18 cellular contexts compared by ENCODE assay signal in genomic region chr13:45220403-45220802, GRCh38. TPM values are rescaled to one million over a fixed set of nuclear protein-coding genes. Genes with fewer than 3 reads are reported as not detected.
"Had no signal": no experiment of that assay in that cellular context is flagged by ENCODE, and none has a peak within 500 bp of the region (broad histone marks: within the 10 kb centered on the region; RNA-seq: fewer than 3 reads in every experiment).

No MANE protein-coding gene starts in this region.

- H3K27me3 Mint-ChIP-seq: activated CD4-positive, alpha-beta memory T cell treated with anti-CD3 and anti-CD28 coated beads for 36 hours; naive B cell; stimulated activated naive B cell treated with anti-CD40 and anti-IgM and Interleukin-4, amounts not matched to agents 10 μg/mL and 1 μg/mL and 100 μg/mL, for 72 hours had no signal

- H3K36me3 ChIP-seq: esophagus muscularis mucosa, heart left ventricle, left ventricle myocardium inferior had no signal

- H3K27ac Mint-ChIP-seq: activated CD4-positive, alpha-beta memory T cell treated with anti-CD3 and anti-CD28 coated beads for 36 hours; activated T-cell treated with anti-CD3 and anti-CD28 coated beads, Interleukin-2, amount 50 U/mL, for 72 hours; endodermal cell; stimulated activated naive B cell treated with anti-CD40 and anti-IgM and Interleukin-4, amounts not matched to agents 10 μg/mL and 1 μg/mL and 100 μg/mL, for 72 hours had no signal

- H3K9me3 ChIP-seq: esophagus muscularis mucosa, heart left ventricle, left ventricle myocardium inferior, spleen had no signal

- DNase-seq: activated CD4-positive, alpha-beta memory T cell treated with anti-CD3 and anti-CD28 coated beads for 36 hours; activated T-cell treated with anti-CD3 and anti-CD28 coated beads, Interleukin-2, amount 50 U/mL, for 72 hours; central memory CD4-positive, alpha-beta T cell; endodermal cell; heart left ventricle; islet precursor cell; left ventricle myocardium inferior; naive B cell; posterior cingulate gyrus; right cardiac atrium; spleen; stimulated activated CD4-positive, alpha-beta T cell treated with anti-CD3 and anti-CD28 coated beads, Interleukin-2, amount 100 ng/mL, for 24 hours; stimulated activated naive B cell treated with anti-CD40 and anti-IgM and Interleukin-4, amounts not matched to agents 10 μg/mL and 1 μg/mL and 100 μg/mL, for 72 hours; substantia nigra had no signal

- H3K27ac ChIP-seq: esophagus muscularis mucosa, left ventricle myocardium inferior, VCaP had no signal

- H3K4me3 ChIP-seq: esophagus muscularis mucosa, heart left ventricle, left ventricle myocardium inferior had no signal

- H3K4me3 Mint-ChIP-seq: activated CD4-positive, alpha-beta memory T cell treated with anti-CD3 and anti-CD28 coated beads for 36 hours; activated T-cell treated with anti-CD3 and anti-CD28 coated beads, Interleukin-2, amount 50 U/mL, for 72 hours; endodermal cell; stimulated activated naive B cell treated with anti-CD40 and anti-IgM and Interleukin-4, amounts not matched to agents 10 μg/mL and 1 μg/mL and 100 μg/mL, for 72 hours had no signal

- H3K27me3 ChIP-seq: esophagus muscularis mucosa, heart left ventricle, spleen had no signal

- ATAC-seq: activated T-cell treated with anti-CD3 and anti-CD28 coated beads, Interleukin-2, amount 50 U/mL, for 72 hours; right cardiac atrium had no signal

- H3K9me3 Mint-ChIP-seq: activated CD4-positive, alpha-beta memory T cell treated with anti-CD3 and anti-CD28 coated beads for 36 hours; activated T-cell treated with anti-CD3 and anti-CD28 coated beads, Interleukin-2, amount 50 U/mL, for 72 hours; endodermal cell; naive B cell; stimulated activated naive B cell treated with anti-CD40 and anti-IgM and Interleukin-4, amounts not matched to agents 10 μg/mL and 1 μg/mL and 100 μg/mL, for 72 hours had no signal

RNA-seq across cellular contexts. Expression of gene KCTD4, which starts 19.6 kb away (rescaled TPM):
- total RNA-seq: activated CD4-positive, alpha-beta memory T cell treated with anti-CD3 and anti-CD28 coated beads for 36 hours; activated T-cell treated with anti-CD3 and anti-CD28 coated beads, Interleukin-2, amount 50 U/mL, for 72 hours; dermis microvascular lymphatic vessel endothelial cell; endodermal cell; esophagus muscularis mucosa; mesenteric fat pad; spleen had no signal
